Comparison of ENCODE assay signal across 20 cellular contexts in the genomic region with DNA sequence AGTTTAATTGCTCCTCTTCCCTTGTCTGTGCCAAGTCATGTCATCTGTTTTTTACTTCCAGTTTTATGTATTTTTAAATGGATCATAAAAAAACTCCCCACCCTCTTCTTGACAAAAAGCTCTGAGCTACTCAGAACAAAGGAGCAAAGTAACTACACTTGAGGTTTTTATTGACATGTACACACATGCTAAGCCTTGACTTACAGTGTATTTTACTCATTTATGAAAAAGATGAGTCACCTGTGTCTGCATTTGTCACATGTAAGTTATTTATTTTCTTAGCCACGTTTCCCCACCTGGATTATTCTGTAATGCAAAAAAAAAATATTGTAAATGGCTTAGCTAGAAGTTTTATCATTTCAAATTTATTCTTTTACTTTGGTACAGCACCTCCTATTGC.
DNase-seq lines count a peak whose midpoint lies in the region; ATAC-seq and TF ChIP-seq lines count a peak whose summit lies in the region.
"Had no signal": no experiment of that assay in that cellular context is flagged by ENCODE, and none has a peak within 500 bp of the region (broad histone marks: within the 10 kb centered on the region; RNA-seq: fewer than 3 reads in every experiment).

No MANE protein-coding gene starts in this region.

- no peak for ATAC-seq in GM21825 (IDR thresholded peaks at IDR 0.05; ENCODE audit: unreplicated experiment)
- ATAC-seq: T-cell had no signal

- CTCF ChIA-PET in HEK293T (lab: Yijun Ruan, JAX): interaction anchor here (0.6 kb wide), 1 partner anchor 545 kb away, joined by 3 read pairs; no protein-coding TSS in a partner anchor

- DNase-seq in COR-L47 (lab: John Stamatoyannopoulos, UW) (peak; percentile 49), DMS79 treated with DMSO at 0.1 percent for 48 hours (lab: John Stamatoyannopoulos, UW) (peak; percentile 35), NCI-H69 (lab: John Stamatoyannopoulos, UW) (peak; percentile 90), epithelial cell of esophagus (ENCODE audit: low read depth) (peak; percentile 90), hippocampal formation (lab: John Stamatoyannopoulos, UW) (no peak), HEK293T (ENCODE audit: extremely low spot score) (no peak)
- no peak for DNase-seq in activated CD4-positive, alpha-beta T cell treated with anti-CD3 and anti-CD28 coated beads for 1 hour
- DNase-seq: ACHN, AML-193, DND-41, GF-D8, KBM-7, NCI-H2081 treated with DMSO at 0.1 percent for 48 hours, NCI-H226, NCI-H526 treated with DMSO at 0.1 percent for 48 hours, PC-9, Right ventricle myocardium superior, T-cell had no signal

- POLR2A ChIA-PET in HEK293T (lab: Yijun Ruan, JAX): no interaction called here

- TF ChIP-seq CTCF in epithelial cell of esophagus (IDR thresholded peaks at IDR 0.05; ENCODE audit: insufficient read depth, low read depth, low read length, missing control alignments): no peak

- no peak overlapping the region for H3K4me3 ChIP-seq in epithelial cell of esophagus (ENCODE audit: low read length)
- H3K4me3 ChIP-seq: PC-9, SK-N-MC had no signal

TF ChIP-seq in HEK293T, 16 proteins besides CTCF, POLR2A, EP300 and RAD21:
- no peak for TF ChIP-seq ELF4 (IDR thresholded peaks at IDR 0.05)
- TF ChIP-seq ZNF384 (IDR thresholded peaks at IDR 0.05): no peak
- no peak for TF ChIP-seq HDGF (IDR thresholded peaks at IDR 0.05; ENCODE audit: borderline replicate concordance)
- TF ChIP-seq BHLHE40 (IDR thresholded peaks at IDR 0.05; ENCODE audit: borderline replicate concordance): no peak
- no peak for TF ChIP-seq L3MBTL2 (conservative IDR thresholded peaks at IDR 0.05)
- TF ChIP-seq ARNT (IDR thresholded peaks at IDR 0.05): no peak
TF ChIP-seq in HEK293T: peak in this region for 0.

Comparison
In these comparisons a context has a peak if more than half of its experiments do, and no peak if none do; other contexts are left out.
1. DNase-seq: peak in COR-L47 (single experiment), DMS79 treated with DMSO at 0.1 percent for 48 hours (single experiment), NCI-H69 (single experiment) and epithelial cell of esophagus (single experiment); none in hippocampal formation (0 of 2), HEK293T (single experiment) and activated CD4-positive, alpha-beta T cell treated with anti-CD3 and anti-CD28 coated beads for 1 hour (single experiment).